1 cellular context compared by ENCODE assay signal in the genomic region with DNA sequence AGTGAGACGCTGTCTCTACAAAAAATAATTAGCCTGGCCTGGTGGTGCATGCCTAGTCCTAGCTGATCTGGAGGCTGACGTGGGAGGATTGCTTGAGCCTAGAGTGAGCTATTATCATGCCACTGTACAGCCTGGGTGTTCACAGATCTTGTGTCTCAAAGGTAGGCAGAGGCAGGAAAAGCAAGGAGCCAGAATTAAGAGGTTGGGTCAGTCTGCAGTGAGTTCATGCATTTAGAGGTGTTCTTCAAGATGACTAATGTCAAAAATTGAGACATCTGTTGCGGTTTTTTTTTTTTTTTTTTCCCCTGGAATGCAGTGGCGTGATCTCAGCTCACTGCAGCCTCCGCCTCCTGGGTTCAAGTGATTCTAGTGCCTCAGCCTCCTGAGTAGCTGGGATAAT.
TF ChIP-seq lines count a peak whose summit lies in the region.

No MANE protein-coding gene starts in this region.

TF ChIP-seq in K562, 482 proteins besides CTCF, POLR2A, EP300 and RAD21:
- TF ChIP-seq, protein P1, sequence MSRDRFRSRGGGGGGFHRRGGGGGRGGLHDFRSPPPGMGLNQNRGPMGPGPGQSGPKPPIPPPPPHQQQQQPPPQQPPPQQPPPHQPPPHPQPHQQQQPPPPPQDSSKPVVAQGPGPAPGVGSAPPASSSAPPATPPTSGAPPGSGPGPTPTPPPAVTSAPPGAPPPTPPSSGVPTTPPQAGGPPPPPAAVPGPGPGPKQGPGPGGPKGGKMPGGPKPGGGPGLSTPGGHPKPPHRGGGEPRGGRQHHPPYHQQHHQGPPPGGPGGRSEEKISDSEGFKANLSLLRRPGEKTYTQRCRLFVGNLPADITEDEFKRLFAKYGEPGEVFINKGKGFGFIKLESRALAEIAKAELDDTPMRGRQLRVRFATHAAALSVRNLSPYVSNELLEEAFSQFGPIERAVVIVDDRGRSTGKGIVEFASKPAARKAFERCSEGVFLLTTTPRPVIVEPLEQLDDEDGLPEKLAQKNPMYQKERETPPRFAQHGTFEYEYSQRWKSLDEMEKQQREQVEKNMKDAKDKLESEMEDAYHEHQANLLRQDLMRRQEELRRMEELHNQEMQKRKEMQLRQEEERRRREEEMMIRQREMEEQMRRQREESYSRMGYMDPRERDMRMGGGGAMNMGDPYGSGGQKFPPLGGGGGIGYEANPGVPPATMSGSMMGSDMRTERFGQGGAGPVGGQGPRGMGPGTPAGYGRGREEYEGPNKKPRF (IDR thresholded peaks at IDR 0.05; ENCODE audit: low read depth, low read length), result no peak
- peak; percentile 26; the same call in 1 of the 2 replicates for TF ChIP-seq POLR2G (IDR thresholded peaks at IDR 0.05; ENCODE audit: low read depth, low read length)
- TF ChIP-seq SIN3A (IDR thresholded peaks at IDR 0.05; ENCODE audit: borderline replicate concordance in 2 of 2, control insufficient read depth in 1 of 2, low read depth in 2 of 2, low read length in 2 of 2), result no peak
- peak; percentile 51 for TF ChIP-seq SUPT5H (IDR thresholded peaks at IDR 0.05)
- no peak for TF ChIP-seq NCOA1 (IDR thresholded peaks at IDR 0.05; ENCODE audit: low read depth)
- TF ChIP-seq, protein P2, sequence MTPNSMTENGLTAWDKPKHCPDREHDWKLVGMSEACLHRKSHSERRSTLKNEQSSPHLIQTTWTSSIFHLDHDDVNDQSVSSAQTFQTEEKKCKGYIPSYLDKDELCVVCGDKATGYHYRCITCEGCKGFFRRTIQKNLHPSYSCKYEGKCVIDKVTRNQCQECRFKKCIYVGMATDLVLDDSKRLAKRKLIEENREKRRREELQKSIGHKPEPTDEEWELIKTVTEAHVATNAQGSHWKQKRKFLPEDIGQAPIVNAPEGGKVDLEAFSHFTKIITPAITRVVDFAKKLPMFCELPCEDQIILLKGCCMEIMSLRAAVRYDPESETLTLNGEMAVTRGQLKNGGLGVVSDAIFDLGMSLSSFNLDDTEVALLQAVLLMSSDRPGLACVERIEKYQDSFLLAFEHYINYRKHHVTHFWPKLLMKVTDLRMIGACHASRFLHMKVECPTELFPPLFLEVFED (CRISPR knock-in tag; conservative IDR thresholded peaks at IDR 0.05), result 0 out of 2 replicates have a peak, but pooled peaks have one; percentile 18
- TF ChIP-seq RHOXF2B (CRISPR knock-in tag; conservative IDR thresholded peaks at IDR 0.05), result no peak
- TF ChIP-seq SRSF7 (optimal IDR thresholded peaks at IDR 0.05; ENCODE audit: low read depth, low read length), result no peak
- TF ChIP-seq CHD1 (IDR thresholded peaks at IDR 0.05; ENCODE audit: low read length), result no peak
- TF ChIP-seq, protein P3, sequence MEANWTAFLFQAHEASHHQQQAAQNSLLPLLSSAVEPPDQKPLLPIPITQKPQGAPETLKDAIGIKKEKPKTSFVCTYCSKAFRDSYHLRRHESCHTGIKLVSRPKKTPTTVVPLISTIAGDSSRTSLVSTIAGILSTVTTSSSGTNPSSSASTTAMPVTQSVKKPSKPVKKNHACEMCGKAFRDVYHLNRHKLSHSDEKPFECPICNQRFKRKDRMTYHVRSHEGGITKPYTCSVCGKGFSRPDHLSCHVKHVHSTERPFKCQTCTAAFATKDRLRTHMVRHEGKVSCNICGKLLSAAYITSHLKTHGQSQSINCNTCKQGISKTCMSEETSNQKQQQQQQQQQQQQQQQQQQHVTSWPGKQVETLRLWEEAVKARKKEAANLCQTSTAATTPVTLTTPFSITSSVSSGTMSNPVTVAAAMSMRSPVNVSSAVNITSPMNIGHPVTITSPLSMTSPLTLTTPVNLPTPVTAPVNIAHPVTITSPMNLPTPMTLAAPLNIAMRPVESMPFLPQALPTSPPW (CRISPR knock-in tag; IDR thresholded peaks at IDR 0.05), result no peak
- TF ChIP-seq PRMT5 (CRISPR knock-in tag; IDR thresholded peaks at IDR 0.05), result no peak
- TF ChIP-seq RBFOX2 (IDR thresholded peaks at IDR 0.05; ENCODE audit: low read depth, low read length), result peak; percentile 17; the same call in 1 of the 2 replicates
- TF ChIP-seq, protein P4, sequence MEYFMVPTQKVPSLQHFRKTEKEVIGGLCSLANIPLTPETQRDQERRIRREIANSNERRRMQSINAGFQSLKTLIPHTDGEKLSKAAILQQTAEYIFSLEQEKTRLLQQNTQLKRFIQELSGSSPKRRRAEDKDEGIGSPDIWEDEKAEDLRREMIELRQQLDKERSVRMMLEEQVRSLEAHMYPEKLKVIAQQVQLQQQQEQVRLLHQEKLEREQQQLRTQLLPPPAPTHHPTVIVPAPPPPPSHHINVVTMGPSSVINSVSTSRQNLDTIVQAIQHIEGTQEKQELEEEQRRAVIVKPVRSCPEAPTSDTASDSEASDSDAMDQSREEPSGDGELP (CRISPR knock-in tag; IDR thresholded peaks at IDR 0.05; ENCODE audit: borderline replicate concordance), result no peak
- TF ChIP-seq ARHGAP35 (IDR thresholded peaks at IDR 0.05; ENCODE audit: partially characterized antibody), result no peak
